8 cellular contexts compared by ENCODE assay signal in the genomic region with DNA sequence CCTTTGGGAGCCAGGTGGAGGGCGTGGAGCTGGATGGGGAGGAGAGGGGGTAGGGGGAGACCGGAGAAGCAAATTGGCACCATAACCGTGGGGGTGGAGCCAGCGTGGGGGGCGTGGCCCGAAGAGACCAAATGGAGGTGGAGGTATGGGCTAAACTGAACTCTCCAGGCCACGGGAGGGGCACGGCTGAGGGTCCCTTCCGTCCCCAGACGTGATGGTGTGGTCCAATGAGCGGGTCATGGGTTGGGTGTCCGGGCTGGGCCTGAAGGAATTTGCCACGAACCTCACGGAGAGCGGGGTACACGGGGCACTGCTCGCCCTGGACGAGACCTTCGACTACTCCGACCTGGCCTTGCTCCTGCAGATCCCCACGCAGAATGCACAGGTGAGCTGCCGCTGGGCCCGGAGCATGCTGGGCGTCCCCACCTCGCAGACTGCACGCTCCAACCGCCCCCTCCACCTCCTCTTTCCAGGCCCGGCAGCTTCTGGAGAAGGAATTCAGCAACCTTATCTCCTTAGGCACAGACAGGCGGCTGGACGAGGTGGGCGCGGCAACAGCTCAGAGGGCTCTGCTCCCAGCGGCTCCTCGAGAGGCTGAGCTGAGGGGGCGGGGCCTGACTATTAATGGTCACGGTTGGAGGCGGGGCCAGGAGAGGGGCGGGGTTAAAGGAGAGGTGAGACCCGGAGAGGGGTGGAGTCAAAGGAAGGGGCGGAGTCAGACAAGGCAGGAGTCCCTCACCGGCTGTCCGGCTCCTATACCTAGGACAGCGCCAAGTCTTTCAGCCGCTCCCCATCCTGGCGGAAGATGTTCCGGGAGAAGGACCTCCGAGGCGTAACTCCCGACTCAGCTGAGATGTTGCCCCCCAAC. TPM values are rescaled to one million over a fixed set of nuclear protein-coding genes. Genes with fewer than 3 reads are reported as not detected.
DNase-seq lines count a peak whose midpoint lies in the region; ATAC-seq and TF ChIP-seq lines count a peak whose summit lies in the region.

No MANE protein-coding gene starts in this region.

- H3K9me3 ChIP-seq in Karpas-422 (ENCODE audit: low read length): no peaks in the 10 kb centered on the region
- H3K9me3 ChIP-seq in esophagus squamous epithelium: no peaks in the 10 kb centered on the region
- no peaks in the 10 kb centered on the region for H3K9me3 ChIP-seq in muscle layer of colon (ENCODE audit: low read length)

- WGBS in esophagus squamous epithelium, 2 donors: 0 to 5% methylated on average over 9 to 26 of the region's 49 CpGs

- no peaks in the 10 kb centered on the region for H3K36me3 ChIP-seq in Karpas-422 (ENCODE audit: insufficient read depth, low read length)
- H3K36me3 ChIP-seq in esophagus squamous epithelium: no peaks in the 10 kb centered on the region
- H3K36me3 ChIP-seq in muscle layer of colon (ENCODE audit: insufficient read depth, low read length): no peaks in the 10 kb centered on the region

- TF ChIP-seq POLR2A in esophagus squamous epithelium (IDR thresholded peaks at IDR 0.05): peak in 1 of 4 donors; percentile 33

- no peaks in the 10 kb centered on the region for H3K9me2 ChIP-seq in Karpas-422 (replicated peaks; ENCODE audit: insufficient read depth, low read length)

- no peak overlapping the region for H2AFZ ChIP-seq in Karpas-422 (ENCODE audit: low read length)

- H3K4me3 ChIP-seq in Karpas-422 (ENCODE audit: low read length) (no peak overlapping the region), esophagus squamous epithelium (peak overlapping the region; percentile 46 to 70 (median 64)), muscle layer of colon (ENCODE audit: low read depth in 1 of 2, low read length in 2 of 2) (peak overlapping the region; percentile 72 to 80)

- intact Hi-C loops in esophagus squamous epithelium (cut with DNase I): loop anchor here (5.0 kb wide), 1 partner anchor 52 kb away; no protein-coding TSS in a partner anchor

- no peak for ATAC-seq in HG03135 (IDR thresholded peaks at IDR 0.05; ENCODE audit: unreplicated experiment)

- no peaks in the 10 kb centered on the region for H4K20me1 ChIP-seq in Karpas-422 (ENCODE audit: insufficient read depth, low read depth, low read length)

- DNase-seq in Caki2 (ENCODE audit: low read depth) (peak; percentile 97), Karpas-422 (peak; percentile 89), RPMI7951 (ENCODE audit: low read depth) (peak; percentile 89), esophagus squamous epithelium (lab: John Stamatoyannopoulos, UW) (no peak)
- DNase-seq in activated T-helper 1 cell treated with anti-CD3 and anti-CD28 coated beads, Interleukin-2, amount 50 U/mL, for 16 hours (ENCODE audit: low read depth in 1 of 2, low spot score in 1 of 2): peak; percentile 55 to 56
- peak; percentile 72 for DNase-seq in stimulated activated CD8-positive, alpha-beta memory T cell treated with anti-CD3 and anti-CD28 coated beads, Interleukin-7, amount 100 ng/mL, for 24 hours (ENCODE audit: low read depth)

- H3K9ac ChIP-seq in Karpas-422 (ENCODE audit: low read length) (no peak overlapping the region), muscle layer of colon (ENCODE audit: low read length) (no peak overlapping the region)

- H3K4me2 ChIP-seq in Karpas-422 (ENCODE audit: low read depth, low read length, poor library complexity, severe bottlenecking): no peak overlapping the region

- in situ Hi-C loops in Caki2 (cut with HindIII; ENCODE audit: low pct_unique_long_range_greater_than_20kb, low sequenced_read_pairs): no loop called here

- H3K79me2 ChIP-seq in Karpas-422 (ENCODE audit: low read length): no peaks in the 10 kb centered on the region

- peaks cover 23% of the 10 kb centered on the region for H3K4me1 ChIP-seq in Karpas-422 (ENCODE audit: low read length)
- H3K4me1 ChIP-seq in esophagus squamous epithelium: peaks cover 31 to 57% (median 33%) of the 10 kb centered on the region in 3 donors
- peaks cover 25% of the 10 kb centered on the region for H3K4me1 ChIP-seq in muscle layer of colon (ENCODE audit: insufficient read depth, low read length)

- H3K27me3 ChIP-seq in Karpas-422 (ENCODE audit: low read length) (no peaks in the 10 kb centered on the region), esophagus squamous epithelium (peaks cover 0 to 13% (median 0%) of the 10 kb centered on the region in 4 donors), muscle layer of colon (ENCODE audit: control insufficient read depth in 1 of 2, insufficient read depth in 2 of 2, low read length in 2 of 2) (peaks cover 3 to 5% of the 10 kb centered on the region in 2 donors)

- no peak for TF ChIP-seq CTCF in esophagus squamous epithelium (IDR thresholded peaks at IDR 0.05)

- H3K27ac ChIP-seq in Karpas-422 (ENCODE audit: low read length) (no peak overlapping the region), esophagus squamous epithelium (peak overlapping the region; percentile 69 to 86 (median 84)), muscle layer of colon (ENCODE audit: low read depth, low read length) (peak overlapping the region; percentile 75)

RNA-seq across cellular contexts. Expression of gene HRC, which starts 6.2 kb away (rescaled TPM):
- not detected in 2 replicates for total RNA-seq in Caki2 (2014; rRNA removed; shearing (Covaris generic); ENCODE audit: low replicate concordance)
- not detected in 2 replicates for total RNA-seq in Karpas-422 (2014; rRNA removed; shearing (Covaris generic); ENCODE audit: low replicate concordance)
- under 0.01 TPM in 1 of 2 replicates, not detected in the other for total RNA-seq in RPMI7951 (2014; rRNA removed; shearing (Covaris generic))
- total RNA-seq in esophagus squamous epithelium: 1 to 10 TPM in 1 of 4 donors, under 1 TPM in 3; 0.13 to 1.1 (median 0.38) TPM

RNA-seq across cellular contexts. Expression of gene TRPM4, which starts 8.6 kb away (rescaled TPM):
- 13.9 and 18.2 TPM in 2 replicates for total RNA-seq in Caki2 (2014; rRNA removed; shearing (Covaris generic); ENCODE audit: low replicate concordance)
- not detected in 2 replicates for total RNA-seq in Karpas-422 (2014; rRNA removed; shearing (Covaris generic); ENCODE audit: low replicate concordance)
- 8.3 and 9.7 TPM in 2 replicates for total RNA-seq in RPMI7951 (2014; rRNA removed; shearing (Covaris generic))
- 10 to 100 TPM in 3 of 4 donors, 1 to 10 TPM in 1; 7.6 to 28.9 (median 18.0) TPM for total RNA-seq in esophagus squamous epithelium

RNA-seq across cellular contexts. Expression of gene PPFIA3, which starts 29.7 kb away (rescaled TPM):
- total RNA-seq in Caki2 (2014; rRNA removed; shearing (Covaris generic); ENCODE audit: low replicate concordance): 26.8 and 39.1 TPM in 2 replicates
- total RNA-seq in Karpas-422 (2014; rRNA removed; shearing (Covaris generic); ENCODE audit: low replicate concordance): 5.4 and 7.9 TPM in 2 replicates
- 8.3 and 10.4 TPM in 2 replicates for total RNA-seq in RPMI7951 (2014; rRNA removed; shearing (Covaris generic))
- total RNA-seq in esophagus squamous epithelium: 10 to 100 TPM; 10.9 to 20.9 (median 13.8) TPM

RNA-seq across cellular contexts. Expression of gene C19orf73, which starts 30.1 kb away (rescaled TPM):
- 0.71 TPM in 1 of 2 replicates, not detected in the other for total RNA-seq in Caki2 (2014; rRNA removed; shearing (Covaris generic); ENCODE audit: low replicate concordance)
- 3.4 and 5.5 TPM in 2 replicates for total RNA-seq in Karpas-422 (2014; rRNA removed; shearing (Covaris generic); ENCODE audit: low replicate concordance)
- total RNA-seq in RPMI7951 (2014; rRNA removed; shearing (Covaris generic)): 4.4 and 5.3 TPM in 2 replicates
- total RNA-seq in esophagus squamous epithelium: 1 to 10 TPM; 2.1 to 7.4 (median 4.7) TPM

RNA-seq across cellular contexts. Expression of gene LIN7B, which starts 34.8 kb away (rescaled TPM):
- total RNA-seq in Caki2 (2014; rRNA removed; shearing (Covaris generic); ENCODE audit: low replicate concordance): 6.1 and 9.7 TPM in 2 replicates
- total RNA-seq in Karpas-422 (2014; rRNA removed; shearing (Covaris generic); ENCODE audit: low replicate concordance): 6.4 and 23.4 TPM in 2 replicates
- 6.0 and 14.6 TPM in 2 replicates for total RNA-seq in RPMI7951 (2014; rRNA removed; shearing (Covaris generic))
- 10 to 100 TPM in 2 of 4 donors, 1 to 10 TPM in 2; 5.7 to 14.1 (median 10.1) TPM for total RNA-seq in esophagus squamous epithelium
